ENCODE assay signal across 14 cellular contexts in the genomic region with DNA sequence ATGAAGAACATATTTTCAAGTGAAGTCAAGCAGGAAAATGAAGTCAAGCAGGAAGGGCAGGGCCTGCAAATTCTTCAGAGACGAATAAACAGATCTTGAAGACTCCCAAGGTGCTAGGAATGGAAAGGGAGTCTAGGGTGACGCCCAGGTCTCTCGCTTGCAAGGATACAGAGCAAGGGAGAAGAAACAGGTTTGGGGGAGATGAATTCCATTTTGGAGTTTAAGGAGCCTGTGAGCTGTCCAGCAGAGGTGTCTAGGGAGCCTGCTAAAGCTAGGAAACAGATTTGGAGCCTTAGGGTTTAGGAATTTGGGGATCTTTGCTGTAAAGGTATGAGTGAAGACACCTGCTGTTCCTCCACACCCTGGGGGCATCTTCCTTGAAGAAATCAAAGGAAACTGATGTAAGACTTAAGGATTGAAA. TPM values are rescaled to one million over a fixed set of nuclear protein-coding genes. Genes with fewer than 3 reads are reported as not detected.
DNase-seq lines count a peak whose midpoint lies in the region; ATAC-seq, FAIRE-seq and TF ChIP-seq lines count a peak whose summit lies in the region.
"Had no signal": no experiment of that assay in that cellular context is flagged by ENCODE, and none has a peak within 500 bp of the region (broad histone marks: within the 10 kb centered on the region; RNA-seq: fewer than 3 reads in every experiment).

No MANE protein-coding gene starts in this region.

- no peak overlapping the region for H4K5ac ChIP-seq in H9 (ENCODE audit: insufficient read length, low read depth, low read length)

- H3K9me3 ChIP-seq in CD4-positive, alpha-beta T cell (ENCODE audit: control insufficient read depth, low read length) = no peaks in the 10 kb centered on the region
- H3K9me3 ChIP-seq in H9 (ENCODE audit: control insufficient read depth, low read depth, low read length) (no peaks in the 10 kb centered on the region), neural cell (ENCODE audit: low read length) (no peaks in the 10 kb centered on the region), pancreas (no peaks in the 10 kb centered on the region)

- no peak overlapping the region for H3K18ac ChIP-seq in H9 (ENCODE audit: insufficient read length, low read depth, low read length)

- ATAC-seq in CD4-positive, alpha-beta T cell (ENCODE audit: poor library complexity) = no peak
- no peak for ATAC-seq in pancreas
- ATAC-seq: stimulated activated naive CD8-positive, alpha-beta T cell treated with anti-CD3 and anti-CD28 coated beads, Interleukin-15, Interleukin-2, amounts not matched to agents 100 U/mL and 50 U/mL, for 24 hours had no signal

- intact Hi-C loops in CD4-positive, alpha-beta T cell (cut with DNase I, micrococcal nuclease) = loop anchor here in 1 of 2 experiments (5.0 to 10.0 kb wide), 4 partner anchors 64 to 798 kb away; a partner anchor contains a TSS
- intact Hi-C loops in pancreas (cut with DNase I) = no loop called here

- H3K27me3 ChIP-seq in CD4-positive, alpha-beta T cell (ENCODE audit: control insufficient read depth, insufficient read depth, low read length) = no peaks in the 10 kb centered on the region
- H3K27me3 ChIP-seq in H9 (ENCODE audit: insufficient read depth, low read length) (no peaks in the 10 kb centered on the region), neural cell (ENCODE audit: insufficient read depth, low read depth, low read length) (no peaks in the 10 kb centered on the region), pancreas (no peaks in the 10 kb centered on the region)

- no peak overlapping the region for H2BK5ac ChIP-seq in H9 (ENCODE audit: insufficient read length, low read length)

- no peak overlapping the region for H3K56ac ChIP-seq in H9 (ENCODE audit: insufficient read length, low read depth, low read length)

- no peaks in the 10 kb centered on the region for H3K9me3 Mint-ChIP-seq in CD4-positive, alpha-beta T cell
- H3K9me3 Mint-ChIP-seq in H9 = peaks cover 2 to 3% of the 10 kb centered on the region in 2 experiments; a peak in 2 of 5 replicates
- no peaks in the 10 kb centered on the region for H3K9me3 Mint-ChIP-seq in activated naive CD8-positive, alpha-beta T cell treated with anti-CD3 and anti-CD28 coated beads for 36 hours

- TF ChIP-seq EP300 in neural cell (conservative IDR thresholded peaks at IDR 0.05; ENCODE audit: poor library complexity, severe bottlenecking) = no peak

- no peaks in the 10 kb centered on the region for H3K4me1 ChIP-seq in H9 (ENCODE audit: insufficient read depth, low read length)
- peaks cover 0 to 17% (median 10%) of the 10 kb centered on the region in 3 donors for H3K4me1 ChIP-seq in pancreas

- FAIRE-seq in pancreas (lab: Jason Lieb, UNC) (no peak), D721Med (lab: Jason Lieb, UNC) (no peak)
- FAIRE-seq: colon had no signal

- no peak overlapping the region for H2BK120ac ChIP-seq in H9 (ENCODE audit: low read depth, low read length, poor library complexity, severe bottlenecking)

- no peak overlapping the region for H3K9ac ChIP-seq in H9 (ENCODE audit: extremely low read depth, insufficient read length, low read length)
- peak overlapping the region; percentile 5 for H3K9ac ChIP-seq in neural cell (ENCODE audit: low read length)

- no peaks in the 10 kb centered on the region for H3K9me2 ChIP-seq in neural cell (ENCODE audit: insufficient read depth, low read length)

- WGBS in H9 (ENCODE audit: extremely low coverage, insufficient read length, low lambda C conversion rate) = no CpG with 5 or more reads among the region's 3 CpGs
- WGBS in pancreas, 2 donors = 69 to 76% methylated on average over 3 of the region's 3 CpGs

- no peak overlapping the region for H4K8ac ChIP-seq in H9 (replicated peaks; ENCODE audit: insufficient read length, low read depth, low read length)

- no peaks in the 10 kb centered on the region for H3K27me3 Mint-ChIP-seq in CD4-positive, alpha-beta T cell
- H3K27me3 Mint-ChIP-seq in H9 (ENCODE audit: low read depth) = no peaks in the 10 kb centered on the region
- no peaks in the 10 kb centered on the region for H3K27me3 Mint-ChIP-seq in activated naive CD8-positive, alpha-beta T cell treated with anti-CD3 and anti-CD28 coated beads for 36 hours

- no peak overlapping the region for H3K4me3 ChIP-seq in neural cell (ENCODE audit: low read length)
- H3K4me3 ChIP-seq in pancreas = no peak overlapping the region

- H3K4ac ChIP-seq in H9 (ENCODE audit: low read depth, low read length) = no peak overlapping the region

- POLR2A ChIA-PET in CD4-positive, alpha-beta T cell (lab: Charles Lee) = no interaction called here

- H3F3A ChIP-seq in neural cell (ENCODE audit: insufficient read depth, low read length, poor library complexity, severe bottlenecking) = no peaks in the 10 kb centered on the region

- peaks cover 21% of the 10 kb centered on the region for H3K36me3 Mint-ChIP-seq in CD4-positive, alpha-beta T cell (ENCODE audit: low read depth)
- H3K36me3 Mint-ChIP-seq in H9 (ENCODE audit: insufficient read depth in 1 of 3, low read depth in 3 of 3) = peaks cover 0 to 4% (median 3%) of the 10 kb centered on the region in 3 experiments; a peak in 4 of 7 replicates
- H3K36me3 Mint-ChIP-seq in activated naive CD8-positive, alpha-beta T cell treated with anti-CD3 and anti-CD28 coated beads for 36 hours = peaks cover 5% of the 10 kb centered on the region

- no peak overlapping the region for H2BK15ac ChIP-seq in H9 (ENCODE audit: low read depth, low read length)

- peaks cover 22% of the 10 kb centered on the region for H3K4me1 Mint-ChIP-seq in CD4-positive, alpha-beta T cell (ENCODE audit: low read depth)
- H3K4me1 Mint-ChIP-seq in H9 = peaks cover 3 to 11% of the 10 kb centered on the region in 2 experiments; a peak in 2 of 4 replicates
- H3K4me1 Mint-ChIP-seq in activated naive CD8-positive, alpha-beta T cell treated with anti-CD3 and anti-CD28 coated beads for 36 hours = peaks cover 27% of the 10 kb centered on the region

- H3K79me2 ChIP-seq in H9 (ENCODE audit: insufficient read depth, low read length) (peaks cover 9% of the 10 kb centered on the region; the same call in 1 of the 2 replicates), neural cell (replicated peaks; ENCODE audit: insufficient read depth, low read length) (peaks cover 21% of the 10 kb centered on the region)

- no peaks in the 10 kb centered on the region for H3K79me1 ChIP-seq in H9 (ENCODE audit: insufficient read depth, low read depth, low read length, poor library complexity, severe bottlenecking)

- no peak overlapping the region for H3K23ac ChIP-seq in H9 (ENCODE audit: insufficient read length, low read depth, low read length)

- peaks cover 15% of the 10 kb centered on the region for H3K23me2 ChIP-seq in H9 (ENCODE audit: insufficient read length, low read depth, low read length, poor library complexity, severe bottlenecking)

- H4K20me1 ChIP-seq in H9 (ENCODE audit: control insufficient read depth, insufficient read depth, insufficient read length) = no peaks in the 10 kb centered on the region
- H4K20me1 ChIP-seq in neural cell (ENCODE audit: insufficient read depth) = no peaks in the 10 kb centered on the region

- no peak overlapping the region for H2BK20ac ChIP-seq in H9 (ENCODE audit: low read depth, low read length, poor library complexity, severe bottlenecking)

- H3K4me3 Mint-ChIP-seq in CD4-positive, alpha-beta T cell = peak overlapping the region; percentile 73
- no peak overlapping the region; a peak in 1 of 5 replicates for H3K4me3 Mint-ChIP-seq in H9
- peak overlapping the region; percentile 4 for H3K4me3 Mint-ChIP-seq in activated naive CD8-positive, alpha-beta T cell treated with anti-CD3 and anti-CD28 coated beads for 36 hours

- DNase-seq in CD4-positive, alpha-beta T cell = no peak
- DNase-seq in H9 = no peak
- DNase-seq in activated naive CD8-positive, alpha-beta T cell treated with anti-CD3 and anti-CD28 coated beads for 36 hours = no peak
- no peak for DNase-seq in AG20443 (ENCODE audit: low spot score)
- DNase-seq in pancreas = no peak
- DNase-seq in NCI-H1417 (lab: John Stamatoyannopoulos, UW) = no peak
- DNase-seq in D721Med (ENCODE audit: insufficient read length, low spot score) = no peak
- DNase-seq: Calu3; NCI-H1694 treated with DMSO at 0.1 percent for 48 hours; retina; SHP77; stimulated activated naive CD8-positive, alpha-beta T cell treated with anti-CD3 and anti-CD28 coated beads, Interleukin-15, Interleukin-2, amounts not matched to agents 100 U/mL and 50 U/mL, for 24 hours had no signal

- CTCF ChIA-PET in CD4-positive, alpha-beta T cell (lab: Charles Lee) = interaction anchor here (1.2 kb wide), 1 partner anchor 53 kb away, joined by 4 read pairs; no protein-coding TSS in a partner anchor

- H3K36me3 ChIP-seq in neural cell (ENCODE audit: insufficient read depth, low read length) = no peaks in the 10 kb centered on the region
- no peaks in the 10 kb centered on the region for H3K36me3 ChIP-seq in pancreas

- H2BK12ac ChIP-seq in H9 (ENCODE audit: insufficient read length, low read depth, low read length) = peak overlapping the region; percentile 73

- no peak overlapping the region for H3K14ac ChIP-seq in H9 (ENCODE audit: insufficient read depth, low read length)

- H3K4me2 ChIP-seq in H9 (ENCODE audit: insufficient read depth, insufficient read length, low read length) = no peak overlapping the region
- H3K4me2 ChIP-seq in neural cell (ENCODE audit: low read length) = no peak overlapping the region

- TF ChIP-seq RAD21 in neural cell (conservative IDR thresholded peaks at IDR 0.05) = no peak

- peak overlapping the region; percentile 45 for H3K27ac Mint-ChIP-seq in CD4-positive, alpha-beta T cell
- H3K27ac Mint-ChIP-seq in H9 = peak overlapping the region in 2 of 3 experiments; percentile 63 to 81; a peak in 2 of 7 replicates
- H3K27ac Mint-ChIP-seq in activated naive CD8-positive, alpha-beta T cell treated with anti-CD3 and anti-CD28 coated beads for 36 hours = peak overlapping the region; percentile 29

- TF ChIP-seq CTCF in CD4-positive, alpha-beta T cell (IDR thresholded peaks at IDR 0.05) = no peak
- TF ChIP-seq CTCF in H9 (conservative IDR thresholded peaks at IDR 0.05) (no peak), neural cell (IDR thresholded peaks at IDR 0.05; ENCODE audit: poor library complexity, severe bottlenecking) (no peak), pancreas (IDR thresholded peaks at IDR 0.05) (no peak), D721Med (IDR thresholded peaks at IDR 0.05; ENCODE audit: insufficient read depth, missing control alignments) (no peak)

- no peak overlapping the region for H2AFZ ChIP-seq in H9 (ENCODE audit: low read length)
- H2AFZ ChIP-seq in neural cell (ENCODE audit: low read depth, low read length) = no peak overlapping the region

- no peak overlapping the region for H4K91ac ChIP-seq in H9 (ENCODE audit: insufficient read length, low read depth, low read length)

- H3T11ph ChIP-seq in H9 (ENCODE audit: low read length) = no peak overlapping the region

- no peak overlapping the region for H2AK5ac ChIP-seq in H9 (ENCODE audit: insufficient read length, low read length)

- no peak overlapping the region for H3K27ac ChIP-seq in CD4-positive, alpha-beta T cell (ENCODE audit: low read depth, low read length)
- no peak overlapping the region for H3K27ac ChIP-seq in H9 (ENCODE audit: insufficient read length, low read depth, low read length)
- no peak overlapping the region for H3K27ac ChIP-seq in neural cell (ENCODE audit: low read length)
- no peak overlapping the region for H3K27ac ChIP-seq in pancreas

RNA-seq across cellular contexts. Expression of a gene that starts 2.0 kb away (rescaled TPM):
- total RNA-seq in CD4-positive, alpha-beta T cell = 10 to 100 TPM; 52.6 to 53.2 TPM
- total RNA-seq in H9 (2021) (32.0 and 33.3 TPM in 2 replicates), pancreas (10 to 100 TPM in 3 of 6 donors, 1 to 10 TPM in 3; 4.4 to 22.1 (median 10.2) TPM)
- 10 to 100 TPM; 22.6 to 24.2 TPM for total RNA-seq in activated naive CD8-positive, alpha-beta T cell treated with anti-CD3 and anti-CD28 coated beads for 36 hours
- polyA plus RNA-seq in neural cell (11.9 and 13.0 TPM in 2 replicates), pancreas (10 to 100 TPM in 1 of 2 donors, 1 to 10 TPM in 1; 7.6 to 15.2 TPM)
- polyA minus RNA-seq in neural cell = 12.8 and 15.3 TPM in 2 replicates

RNA-seq across cellular contexts. Expression of a gene that starts 4.0 kb away (rescaled TPM):
- total RNA-seq in CD4-positive, alpha-beta T cell = 1 to 10 TPM; 6.9 to 7.6 TPM
- 11.4 and 12.3 TPM in 2 replicates for total RNA-seq in H9 (2021)
- total RNA-seq in activated naive CD8-positive, alpha-beta T cell treated with anti-CD3 and anti-CD28 coated beads for 36 hours = 10 to 100 TPM; 24.4 to 24.6 TPM
- 37.3 and 41.0 TPM in 2 replicates for polyA plus RNA-seq in neural cell
- polyA minus RNA-seq in neural cell = 21.2 and 23.4 TPM in 2 replicates
- 1 to 10 TPM; 2.2 to 4.7 (median 4.3) TPM for total RNA-seq in pancreas
- polyA plus RNA-seq in pancreas = 10 to 100 TPM in 1 of 2 donors, 1 to 10 TPM in 1; 8.3 to 14.4 TPM

RNA-seq across cellular contexts. Expression of a gene that starts 14.3 kb away (rescaled TPM):
- under 1 TPM in 1 of 2 experiments, not detected in 1; 0.30 TPM for total RNA-seq in CD4-positive, alpha-beta T cell
- not detected in 2 replicates for total RNA-seq in H9 (2021)
- total RNA-seq in activated naive CD8-positive, alpha-beta T cell treated with anti-CD3 and anti-CD28 coated beads for 36 hours = under 1 TPM; 0.25 to 0.40 TPM
- not detected in 2 replicates for polyA plus RNA-seq in neural cell
- polyA minus RNA-seq in neural cell = not detected in 2 replicates
- under 1 TPM in 2 of 6 donors, not detected in 4; 0.16 to 0.23 TPM for total RNA-seq in pancreas
- not detected for polyA plus RNA-seq in pancreas
- total RNA-seq: Calu3 had no signal

RNA-seq across cellular contexts. Expression of a gene that starts 27.8 kb away (rescaled TPM):
- total RNA-seq in CD4-positive, alpha-beta T cell = 1 to 10 TPM; 2.9 to 3.0 TPM
- total RNA-seq in H9 (2021) (1.3 and 2.0 TPM in 2 replicates), pancreas (1 to 10 TPM in 3 of 6 donors, under 1 TPM in 3; 0.59 to 3.2 (median 1.2) TPM)
- 1 to 10 TPM; 1.3 TPM for total RNA-seq in activated naive CD8-positive, alpha-beta T cell treated with anti-CD3 and anti-CD28 coated beads for 36 hours
- polyA plus RNA-seq in neural cell (3.1 and 3.3 TPM in 2 replicates), pancreas (1 to 10 TPM; 7.7 to 7.8 TPM)
- 0.23 and 0.49 TPM in 2 replicates for polyA minus RNA-seq in neural cell

RNA-seq across cellular contexts. Expression of a gene that starts 58.3 kb away (rescaled TPM):
- total RNA-seq in CD4-positive, alpha-beta T cell = 10 to 100 TPM; 70.5 to 76.2 TPM
- total RNA-seq in H9 (2021) (70.0 and 75.3 TPM in 2 replicates), pancreas (10 to 100 TPM; 31.0 to 56.1 (median 34.3) TPM)
- total RNA-seq in activated naive CD8-positive, alpha-beta T cell treated with anti-CD3 and anti-CD28 coated beads for 36 hours = 10 to 100 TPM; 45.0 to 48.8 TPM
- polyA plus RNA-seq in neural cell (40.9 and 53.2 TPM in 2 replicates), pancreas (10 to 100 TPM; 41.9 to 91.2 TPM)
- polyA minus RNA-seq in neural cell = 47.8 and 65.7 TPM in 2 replicates

Comparison
In these comparisons a context has a peak if more than half of its experiments do, and no peak if none do; other contexts are left out.
1. H3K4me3 Mint-ChIP-seq: peak in CD4-positive, alpha-beta T cell (single experiment) and activated naive CD8-positive, alpha-beta T cell treated with anti-CD3 and anti-CD28 coated beads for 36 hours (single experiment); none in H9 (0 of 2).
2. Peak in every context shown above with its lines, with median percentiles within 50 percentile points of each other: H3K27ac Mint-ChIP-seq.